Comparison of ENCODE assay signal across 8 cellular contexts in the genomic region with DNA sequence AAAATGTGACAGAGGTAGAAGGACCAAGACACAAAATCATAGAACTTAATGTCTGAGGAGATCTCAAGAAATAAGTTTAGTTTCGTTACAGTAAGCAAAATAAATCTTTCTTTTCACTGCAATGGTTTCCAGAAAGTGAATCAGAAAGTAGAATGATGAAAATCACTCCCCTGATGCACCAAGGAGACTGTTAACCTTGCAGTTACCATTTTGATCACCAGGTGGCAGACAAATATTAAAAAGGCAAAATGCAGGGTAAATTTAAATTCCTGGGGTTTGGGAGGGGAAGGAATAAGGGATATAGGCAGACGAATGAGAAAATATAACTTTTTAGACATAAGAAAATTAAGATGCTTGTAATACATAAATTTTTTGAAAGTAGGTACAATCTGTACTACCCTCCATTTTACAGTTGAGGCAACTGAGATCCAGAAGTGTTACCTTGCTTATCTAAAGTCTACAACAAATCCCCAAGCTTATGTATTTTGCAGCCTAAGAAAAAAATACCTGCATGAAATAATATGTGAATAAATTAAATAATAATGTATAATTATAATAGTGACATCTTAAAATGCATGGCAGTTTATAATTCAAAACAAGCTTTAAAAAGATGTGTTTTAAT.
DNase-seq lines count a peak whose midpoint lies in the region; ATAC-seq, FAIRE-seq and TF ChIP-seq lines count a peak whose summit lies in the region.

No MANE protein-coding gene starts in this region.

- H3K9me3 ChIP-seq in kidney (ENCODE audit: control insufficient read depth in 1 of 2, low read length in 2 of 2), result no peaks in the 10 kb centered on the region

- TF ChIP-seq CTCF in BJ (IDR thresholded peaks at IDR 0.05; ENCODE audit: insufficient read depth, low read depth, low read length) (peak; percentile 71), GM12865 (IDR thresholded peaks at IDR 0.05; ENCODE audit: insufficient read depth, low read depth, low read length, missing control alignments) (peak; percentile 57), kidney (IDR thresholded peaks at IDR 0.05; ENCODE audit: borderline replicate concordance, extremely low read depth, insufficient read depth) (peak; percentile 38)

- peak; percentile 74 for ATAC-seq in HG02571 (IDR thresholded peaks at IDR 0.05; ENCODE audit: unreplicated experiment)
- ATAC-seq in activated naive CD8-positive, alpha-beta T cell treated with anti-CD3 and anti-CD28 coated beads, Interleukin-2, amount 50 U/mL, for 24 hours, result no peak
- ATAC-seq in esophagus mucosa, result no peak

- H3K9me3 Mint-ChIP-seq in activated naive CD8-positive, alpha-beta T cell treated with anti-CD3 and anti-CD28 coated beads, Interleukin-2, amount 50 U/mL, for 24 hours, result no peaks in the 10 kb centered on the region

- H3K4me3 ChIP-seq in BJ (ENCODE audit: low read depth, low read length) (no peak overlapping the region), GM12865 (ENCODE audit: low read depth, low read length) (no peak overlapping the region), kidney (ENCODE audit: low read length in 2 of 2) (no peak overlapping the region)

- FAIRE-seq in kidney (lab: Jason Lieb, UNC), result no peak

- peak; percentile 8 for DNase-seq in BJ (ENCODE audit: low read depth)
- peak; percentile 56 for DNase-seq in GM12865 (ENCODE audit: low read depth)
- peak; percentile 24 for DNase-seq in NCI-H1105 (lab: John Stamatoyannopoulos, UW)
- DNase-seq in activated naive CD8-positive, alpha-beta T cell treated with anti-CD3 and anti-CD28 coated beads, Interleukin-2, amount 50 U/mL, for 24 hours, result peak; percentile 3
- DNase-seq in kidney, result no peak
- DNase-seq in stimulated activated CD8-positive, alpha-beta memory T cell treated with anti-CD3 and anti-CD28 coated beads, Interleukin-4, amount 100 ng/mL, for 48 hours, result no peak

- POLR2A ChIA-PET in BJ (lab: Charles Lee), result no interaction called here

- no peaks in the 10 kb centered on the region for H3K4me1 ChIP-seq in kidney (ENCODE audit: control insufficient read depth in 1 of 2, insufficient read depth in 1 of 2, low read depth in 1 of 2, low read length in 2 of 2)

- intact Hi-C loops in kidney (cut with DNase I), result no loop called here

- H3K4me3 Mint-ChIP-seq in activated naive CD8-positive, alpha-beta T cell treated with anti-CD3 and anti-CD28 coated beads, Interleukin-2, amount 50 U/mL, for 24 hours, result no peak overlapping the region

- H3K36me3 ChIP-seq in BJ (ENCODE audit: control insufficient read depth, insufficient read depth, low read length), result no peaks in the 10 kb centered on the region
- H3K36me3 ChIP-seq in kidney (ENCODE audit: control insufficient read depth in 1 of 2, insufficient read depth in 2 of 2, low read length in 2 of 2), result no peaks in the 10 kb centered on the region

- H3K36me3 Mint-ChIP-seq in activated naive CD8-positive, alpha-beta T cell treated with anti-CD3 and anti-CD28 coated beads, Interleukin-2, amount 50 U/mL, for 24 hours (ENCODE audit: low read depth), result no peaks in the 10 kb centered on the region

- no peak overlapping the region for H3K27ac ChIP-seq in kidney (ENCODE audit: low read depth in 2 of 2, low read length in 2 of 2)

- H3K27ac Mint-ChIP-seq in activated naive CD8-positive, alpha-beta T cell treated with anti-CD3 and anti-CD28 coated beads, Interleukin-2, amount 50 U/mL, for 24 hours, result no peak overlapping the region

- H3K27me3 ChIP-seq in BJ (ENCODE audit: control insufficient read depth, insufficient read depth, low read length), result no peaks in the 10 kb centered on the region

- no peaks in the 10 kb centered on the region for H3K27me3 Mint-ChIP-seq in activated naive CD8-positive, alpha-beta T cell treated with anti-CD3 and anti-CD28 coated beads, Interleukin-2, amount 50 U/mL, for 24 hours

- H3K9ac ChIP-seq in kidney (ENCODE audit: low read length in 2 of 2), result no peak overlapping the region

- H3K4me1 Mint-ChIP-seq in activated naive CD8-positive, alpha-beta T cell treated with anti-CD3 and anti-CD28 coated beads, Interleukin-2, amount 50 U/mL, for 24 hours, result no peaks in the 10 kb centered on the region

- CTCF ChIA-PET in BJ (lab: Yijun Ruan, JAX), result interaction anchor here (0.6 to 1.7 kb wide), 10 partner anchors 12 to 1223 kb away, joined by 3 to 7 read pairs (median 3); no protein-coding TSS in a partner anchor

Comparison
In these comparisons a context has a peak if more than half of its experiments do, and no peak if none do; other contexts are left out.
1. DNase-seq: peak in BJ (single experiment), GM12865 (single experiment), NCI-H1105 (single experiment) and activated naive CD8-positive, alpha-beta T cell treated with anti-CD3 and anti-CD28 coated beads, Interleukin-2, amount 50 U/mL, for 24 hours (single experiment); none in kidney (single experiment) and stimulated activated CD8-positive, alpha-beta memory T cell treated with anti-CD3 and anti-CD28 coated beads, Interleukin-4, amount 100 ng/mL, for 48 hours (single experiment).
2. Peak in every context shown above with its lines, with median percentiles within 50 percentile points of each other: CTCF ChIP-seq.